ENCODE assay signal across 14 cellular contexts in the genomic region with DNA sequence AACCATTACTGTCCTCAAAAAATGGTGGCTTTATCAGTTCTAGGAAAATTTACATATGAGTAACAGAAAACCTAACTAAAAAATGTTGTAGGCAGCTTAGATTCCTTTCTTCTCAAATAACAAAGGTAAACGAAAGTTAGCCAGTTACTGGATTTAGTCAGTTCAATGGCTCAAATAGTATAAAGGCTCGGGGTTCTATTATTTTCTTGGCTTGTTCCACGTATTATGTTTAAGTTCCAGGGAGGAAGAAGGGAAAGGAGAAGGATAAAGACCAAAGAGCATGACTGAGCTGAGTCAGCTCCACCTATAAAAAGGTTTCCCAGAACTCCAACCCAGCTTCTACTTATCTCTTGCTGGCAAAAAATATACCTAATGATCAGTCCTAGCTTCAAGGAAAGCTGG. TPM values are rescaled to one million over a fixed set of nuclear protein-coding genes. Genes with fewer than 3 reads are reported as not detected.
"Had no signal": no experiment of that assay in that cellular context is flagged by ENCODE, and none has a peak within 500 bp of the region (broad histone marks: within the 10 kb centered on the region; RNA-seq: fewer than 3 reads in every experiment).

No MANE protein-coding gene starts in this region.

- H3K4me1 ChIP-seq: left ventricle myocardium inferior had no signal

- FAIRE-seq: pancreas had no signal

- ATAC-seq: activated T-cell treated with anti-CD3 and anti-CD28 coated beads, Interleukin-2, amount 50 U/mL, for 4 hours; stimulated activated effector memory CD8-positive, alpha-beta T cell treated with anti-CD3 and anti-CD28 coated beads, Interleukin-12 subunit alpha, Interleukin-12 subunit beta, amount 100 ng/mL, for 72 hours had no signal

- H3K9me3 ChIP-seq: left ventricle myocardium inferior, pancreas, thoracic aorta had no signal

- H3K27me3 ChIP-seq: dorsolateral prefrontal cortex, pancreas had no signal

- DNase-seq: activated CD4-positive, alpha-beta memory T cell treated with anti-CD3 and anti-CD28 coated beads, Interleukin-2, amount 10 ng/mL, durations not matched to agents 7 days and 5 days; activated effector memory CD4-positive, alpha-beta T cell treated with Interleukin-2 at 50 U/mL for 16 hours; activated naive CD4-positive, alpha-beta T cell treated with anti-CD3 and anti-CD28 coated beads, Interleukin-2, amount 50 U/mL, for 16 hours; activated T-cell treated with anti-CD3 and anti-CD28 coated beads, Interleukin-2, amount 50 U/mL, for 4 hours; dorsolateral prefrontal cortex; left ventricle myocardium inferior; pancreas; stimulated activated CD4-positive, alpha-beta T cell treated with anti-CD3 and anti-CD28 coated beads, Interleukin-12 subunit alpha, Interleukin-12 subunit beta, amount 100 ng/mL, for 4 hours; stimulated activated CD4-positive, alpha-beta T cell treated with anti-CD3 and anti-CD28 coated beads, Interleukin-2, amount 100 ng/mL, for 24 hours had no signal

- H3K36me3 ChIP-seq: left ventricle myocardium inferior, pancreas, thoracic aorta had no signal

- H3K4me3 ChIP-seq: dorsolateral prefrontal cortex, left ventricle myocardium inferior, pancreas, thoracic aorta had no signal

- H3K27ac ChIP-seq: left ventricle myocardium inferior, pancreas, thoracic aorta, VCaP had no signal

RNA-seq across cellular contexts. Expression of a gene that starts 41.0 kb away (rescaled TPM):
- total RNA-seq: activated CD4-positive, alpha-beta memory T cell treated with anti-CD3 and anti-CD28 coated beads, Interleukin-2, amount 10 ng/mL, durations not matched to agents 7 days and 5 days; activated T-cell treated with anti-CD3 and anti-CD28 coated beads, Interleukin-2, amount 50 U/mL, for 4 hours; kidney epithelial cell; T-helper 1 cell treated with Interleukin-12 subunit alpha and Interleukin-12 subunit beta and Interleukin-4 antibody, amounts not matched to agents 30 ng/mL and 1 ng/mL, for 36 hours had no signal
